ENCODE assay signal across 1 cellular context in the genomic region with DNA sequence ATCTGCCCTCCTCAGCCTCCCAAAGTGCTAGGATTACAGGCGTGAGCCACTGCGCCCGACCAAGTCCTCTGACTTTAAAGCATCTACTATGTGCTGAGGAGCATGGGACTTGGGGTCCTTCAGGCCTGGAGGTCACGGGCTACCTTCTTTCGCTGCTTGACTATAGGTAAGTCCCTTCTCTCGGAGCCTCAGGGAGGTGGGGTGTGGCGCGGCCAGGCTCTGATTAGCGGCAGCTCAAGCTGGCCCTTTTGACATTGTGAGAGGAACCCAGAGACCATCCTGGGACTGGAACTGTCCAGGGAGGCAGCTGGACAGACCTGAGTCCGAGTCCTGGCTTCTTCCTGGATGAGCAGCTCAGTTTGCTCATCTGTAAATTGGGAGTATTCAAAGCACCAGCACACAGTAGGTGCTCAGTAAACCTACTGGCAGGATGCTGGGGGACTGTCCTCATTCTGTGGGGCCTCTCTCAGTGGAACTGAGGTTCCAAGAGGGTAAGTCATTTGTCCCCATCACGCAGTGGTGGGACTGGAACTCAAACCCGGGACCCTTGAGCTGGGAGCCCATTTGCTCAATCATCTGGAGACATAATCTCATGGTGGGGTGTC.
TF ChIP-seq lines count a peak whose summit lies in the region.

No MANE protein-coding gene starts in this region.

TF ChIP-seq in GM12878, 131 proteins besides CTCF, POLR2A, EP300 and RAD21:
- no peak for TF ChIP-seq ZNF274 (IDR thresholded peaks at IDR 0.05; ENCODE audit: insufficient read depth, insufficient read length)
- no peak for TF ChIP-seq STAT1 (conservative IDR thresholded peaks at IDR 0.05)
- TF ChIP-seq ZNF622 (IDR thresholded peaks at IDR 0.05), result no peak
- TF ChIP-seq, protein P1, sequence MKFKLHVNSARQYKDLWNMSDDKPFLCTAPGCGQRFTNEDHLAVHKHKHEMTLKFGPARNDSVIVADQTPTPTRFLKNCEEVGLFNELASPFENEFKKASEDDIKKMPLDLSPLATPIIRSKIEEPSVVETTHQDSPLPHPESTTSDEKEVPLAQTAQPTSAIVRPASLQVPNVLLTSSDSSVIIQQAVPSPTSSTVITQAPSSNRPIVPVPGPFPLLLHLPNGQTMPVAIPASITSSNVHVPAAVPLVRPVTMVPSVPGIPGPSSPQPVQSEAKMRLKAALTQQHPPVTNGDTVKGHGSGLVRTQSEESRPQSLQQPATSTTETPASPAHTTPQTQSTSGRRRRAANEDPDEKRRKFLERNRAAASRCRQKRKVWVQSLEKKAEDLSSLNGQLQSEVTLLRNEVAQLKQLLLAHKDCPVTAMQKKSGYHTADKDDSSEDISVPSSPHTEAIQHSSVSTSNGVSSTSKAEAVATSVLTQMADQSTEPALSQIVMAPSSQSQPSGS (IDR thresholded peaks at IDR 0.05; ENCODE audit: low read length), result no peak
- no peak for TF ChIP-seq IKZF2 (IDR thresholded peaks at IDR 0.05)
- no peak for TF ChIP-seq CBFB (IDR thresholded peaks at IDR 0.05; ENCODE audit: low read depth)
- TF ChIP-seq, protein P2, sequence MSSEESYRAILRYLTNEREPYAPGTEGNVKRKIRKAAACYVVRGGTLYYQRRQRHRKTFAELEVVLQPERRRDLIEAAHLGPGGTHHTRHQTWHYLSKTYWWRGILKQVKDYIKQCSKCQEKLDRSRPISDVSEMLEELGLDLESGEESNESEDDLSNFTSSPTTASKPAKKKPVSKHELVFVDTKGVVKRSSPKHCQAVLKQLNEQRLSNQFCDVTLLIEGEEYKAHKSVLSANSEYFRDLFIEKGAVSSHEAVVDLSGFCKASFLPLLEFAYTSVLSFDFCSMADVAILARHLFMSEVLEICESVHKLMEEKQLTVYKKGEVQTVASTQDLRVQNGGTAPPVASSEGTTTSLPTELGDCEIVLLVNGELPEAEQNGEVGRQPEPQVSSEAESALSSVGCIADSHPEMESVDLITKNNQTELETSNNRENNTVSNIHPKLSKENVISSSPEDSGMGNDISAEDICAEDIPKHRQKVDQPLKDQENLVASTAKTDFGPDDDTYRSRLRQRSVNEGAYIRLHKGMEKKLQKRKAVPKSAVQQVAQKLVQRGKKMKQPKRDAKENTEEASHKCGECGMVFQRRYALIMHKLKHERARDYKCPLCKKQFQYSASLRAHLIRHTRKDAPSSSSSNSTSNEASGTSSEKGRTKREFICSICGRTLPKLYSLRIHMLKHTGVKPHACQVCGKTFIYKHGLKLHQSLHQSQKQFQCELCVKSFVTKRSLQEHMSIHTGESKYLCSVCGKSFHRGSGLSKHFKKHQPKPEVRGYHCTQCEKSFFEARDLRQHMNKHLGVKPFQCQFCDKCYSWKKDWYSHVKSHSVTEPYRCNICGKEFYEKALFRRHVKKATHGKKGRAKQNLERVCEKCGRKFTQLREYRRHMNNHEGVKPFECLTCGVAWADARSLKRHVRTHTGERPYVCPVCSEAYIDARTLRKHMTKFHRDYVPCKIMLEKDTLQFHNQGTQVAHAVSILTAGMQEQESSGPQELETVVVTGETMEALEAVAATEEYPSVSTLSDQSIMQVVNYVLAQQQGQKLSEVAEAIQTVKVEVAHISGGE (CRISPR knock-in tag; IDR thresholded peaks at IDR 0.05), result 0 out of 2 replicates have a peak, but pooled peaks have one; percentile 8
- peak; percentile 100; the same call in 1 of the 2 replicates for TF ChIP-seq ZNF217 (IDR thresholded peaks at IDR 0.05)
- peak; percentile 72 for TF ChIP-seq POLR2AphosphoS5 (IDR thresholded peaks at IDR 0.05; ENCODE audit: low read length)
- TF ChIP-seq BRCA1 (IDR thresholded peaks at IDR 0.05; ENCODE audit: low read depth, low read length), result no peak
- TF ChIP-seq NKRF (conservative IDR thresholded peaks at IDR 0.05), result no peak; the same call in 1 of the 2 replicates
- no peak for TF ChIP-seq HDAC2 (IDR thresholded peaks at IDR 0.05)
- no peak for TF ChIP-seq SIX5 (IDR thresholded peaks at IDR 0.05; ENCODE audit: low read depth, low read length, severe bottlenecking)
- TF ChIP-seq SREBF2 (IDR thresholded peaks at IDR 0.05; ENCODE audit: low read length), result no peak
- TF ChIP-seq, protein P3, sequence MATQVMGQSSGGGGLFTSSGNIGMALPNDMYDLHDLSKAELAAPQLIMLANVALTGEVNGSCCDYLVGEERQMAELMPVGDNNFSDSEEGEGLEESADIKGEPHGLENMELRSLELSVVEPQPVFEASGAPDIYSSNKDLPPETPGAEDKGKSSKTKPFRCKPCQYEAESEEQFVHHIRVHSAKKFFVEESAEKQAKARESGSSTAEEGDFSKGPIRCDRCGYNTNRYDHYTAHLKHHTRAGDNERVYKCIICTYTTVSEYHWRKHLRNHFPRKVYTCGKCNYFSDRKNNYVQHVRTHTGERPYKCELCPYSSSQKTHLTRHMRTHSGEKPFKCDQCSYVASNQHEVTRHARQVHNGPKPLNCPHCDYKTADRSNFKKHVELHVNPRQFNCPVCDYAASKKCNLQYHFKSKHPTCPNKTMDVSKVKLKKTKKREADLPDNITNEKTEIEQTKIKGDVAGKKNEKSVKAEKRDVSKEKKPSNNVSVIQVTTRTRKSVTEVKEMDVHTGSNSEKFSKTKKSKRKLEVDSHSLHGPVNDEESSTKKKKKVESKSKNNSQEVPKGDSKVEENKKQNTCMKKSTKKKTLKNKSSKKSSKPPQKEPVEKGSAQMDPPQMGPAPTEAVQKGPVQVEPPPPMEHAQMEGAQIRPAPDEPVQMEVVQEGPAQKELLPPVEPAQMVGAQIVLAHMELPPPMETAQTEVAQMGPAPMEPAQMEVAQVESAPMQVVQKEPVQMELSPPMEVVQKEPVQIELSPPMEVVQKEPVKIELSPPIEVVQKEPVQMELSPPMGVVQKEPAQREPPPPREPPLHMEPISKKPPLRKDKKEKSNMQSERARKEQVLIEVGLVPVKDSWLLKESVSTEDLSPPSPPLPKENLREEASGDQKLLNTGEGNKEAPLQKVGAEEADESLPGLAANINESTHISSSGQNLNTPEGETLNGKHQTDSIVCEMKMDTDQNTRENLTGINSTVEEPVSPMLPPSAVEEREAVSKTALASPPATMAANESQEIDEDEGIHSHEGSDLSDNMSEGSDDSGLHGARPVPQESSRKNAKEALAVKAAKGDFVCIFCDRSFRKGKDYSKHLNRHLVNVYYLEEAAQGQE (IDR thresholded peaks at IDR 0.05; ENCODE audit: low read depth, low read length), result no peak; the same call in 1 of the 2 replicates
- no peak for TF ChIP-seq EZH2 (IDR thresholded peaks at IDR 0.05; ENCODE audit: borderline replicate concordance, control insufficient read depth, low read depth, low read length)
- TF ChIP-seq SMARCA5 (IDR thresholded peaks at IDR 0.05), result no peak
- TF ChIP-seq ATF7 (IDR thresholded peaks at IDR 0.05; ENCODE audit: low read depth), result no peak
- TF ChIP-seq CHD4 (IDR thresholded peaks at IDR 0.05), result peak; percentile 99
- TF ChIP-seq MYC (IDR thresholded peaks at IDR 0.05; ENCODE audit: insufficient read depth, insufficient read length, insufficient replicate concordance, low read length, severe bottlenecking), result no peak
- TF ChIP-seq NFYA (IDR thresholded peaks at IDR 0.05; ENCODE audit: borderline replicate concordance, low read depth, low read length), result no peak
- TF ChIP-seq, protein P4, sequence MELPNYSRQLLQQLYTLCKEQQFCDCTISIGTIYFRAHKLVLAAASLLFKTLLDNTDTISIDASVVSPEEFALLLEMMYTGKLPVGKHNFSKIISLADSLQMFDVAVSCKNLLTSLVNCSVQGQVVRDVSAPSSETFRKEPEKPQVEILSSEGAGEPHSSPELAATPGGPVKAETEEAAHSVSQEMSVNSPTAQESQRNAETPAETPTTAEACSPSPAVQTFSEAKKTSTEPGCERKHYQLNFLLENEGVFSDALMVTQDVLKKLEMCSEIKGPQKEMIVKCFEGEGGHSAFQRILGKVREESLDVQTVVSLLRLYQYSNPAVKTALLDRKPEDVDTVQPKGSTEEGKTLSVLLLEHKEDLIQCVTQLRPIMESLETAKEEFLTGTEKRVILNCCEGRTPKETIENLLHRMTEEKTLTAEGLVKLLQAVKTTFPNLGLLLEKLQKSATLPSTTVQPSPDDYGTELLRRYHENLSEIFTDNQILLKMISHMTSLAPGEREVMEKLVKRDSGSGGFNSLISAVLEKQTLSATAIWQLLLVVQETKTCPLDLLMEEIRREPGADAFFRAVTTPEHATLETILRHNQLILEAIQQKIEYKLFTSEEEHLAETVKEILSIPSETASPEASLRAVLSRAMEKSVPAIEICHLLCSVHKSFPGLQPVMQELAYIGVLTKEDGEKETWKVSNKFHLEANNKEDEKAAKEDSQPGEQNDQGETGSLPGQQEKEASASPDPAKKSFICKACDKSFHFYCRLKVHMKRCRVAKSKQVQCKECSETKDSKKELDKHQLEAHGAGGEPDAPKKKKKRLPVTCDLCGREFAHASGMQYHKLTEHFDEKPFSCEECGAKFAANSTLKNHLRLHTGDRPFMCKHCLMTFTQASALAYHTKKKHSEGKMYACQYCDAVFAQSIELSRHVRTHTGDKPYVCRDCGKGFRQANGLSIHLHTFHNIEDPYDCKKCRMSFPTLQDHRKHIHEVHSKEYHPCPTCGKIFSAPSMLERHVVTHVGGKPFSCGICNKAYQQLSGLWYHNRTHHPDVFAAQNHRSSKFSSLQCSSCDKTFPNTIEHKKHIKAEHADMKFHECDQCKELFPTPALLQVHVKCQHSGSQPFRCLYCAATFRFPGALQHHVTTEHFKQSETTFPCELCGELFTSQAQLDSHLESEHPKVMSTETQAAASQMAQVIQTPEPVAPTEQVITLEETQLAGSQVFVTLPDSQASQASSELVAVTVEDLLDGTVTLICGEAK (IDR thresholded peaks at IDR 0.05; ENCODE audit: borderline replicate concordance), result no peak; the same call in 1 of the 2 replicates
- TF ChIP-seq DPF2 (IDR thresholded peaks at IDR 0.05), result peak; percentile 98; the same call in 1 of the 2 replicates
- no peak for TF ChIP-seq TAF1 (IDR thresholded peaks at IDR 0.05; ENCODE audit: borderline replicate concordance, low read depth, low read length)
- no peak for TF ChIP-seq NFXL1 (IDR thresholded peaks at IDR 0.05; ENCODE audit: borderline replicate concordance)
- TF ChIP-seq HCFC1 (IDR thresholded peaks at IDR 0.05; ENCODE audit: low read length), result no peak
- TF ChIP-seq, protein P5, sequence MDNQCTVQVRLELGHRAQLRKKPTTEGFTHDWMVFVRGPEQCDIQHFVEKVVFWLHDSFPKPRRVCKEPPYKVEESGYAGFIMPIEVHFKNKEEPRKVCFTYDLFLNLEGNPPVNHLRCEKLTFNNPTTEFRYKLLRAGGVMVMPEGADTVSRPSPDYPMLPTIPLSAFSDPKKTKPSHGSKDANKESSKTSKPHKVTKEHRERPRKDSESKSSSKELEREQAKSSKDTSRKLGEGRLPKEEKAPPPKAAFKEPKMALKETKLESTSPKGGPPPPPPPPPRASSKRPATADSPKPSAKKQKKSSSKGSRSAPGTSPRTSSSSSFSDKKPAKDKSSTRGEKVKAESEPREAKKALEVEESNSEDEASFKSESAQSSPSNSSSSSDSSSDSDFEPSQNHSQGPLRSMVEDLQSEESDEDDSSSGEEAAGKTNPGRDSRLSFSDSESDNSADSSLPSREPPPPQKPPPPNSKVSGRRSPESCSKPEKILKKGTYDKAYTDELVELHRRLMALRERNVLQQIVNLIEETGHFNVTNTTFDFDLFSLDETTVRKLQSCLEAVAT (IDR thresholded peaks at IDR 0.05), result no peak
- no peak for TF ChIP-seq PAX5 (IDR thresholded peaks at IDR 0.05; ENCODE audit: borderline replicate concordance, low read depth, low read length)
- no peak for TF ChIP-seq SREBF1 (IDR thresholded peaks at IDR 0.05; ENCODE audit: low read length)
- TF ChIP-seq RAD51 (IDR thresholded peaks at IDR 0.05), result peak; percentile 14; the same call in 1 of the 2 replicates
- 0 out of 2 replicates have a peak, but pooled peaks have one; percentile 14 for TF ChIP-seq ASH2L (IDR thresholded peaks at IDR 0.05; ENCODE audit: borderline replicate concordance, low read depth)
- TF ChIP-seq NR2F1 (conservative IDR thresholded peaks at IDR 0.05), result no peak
- no peak for TF ChIP-seq NBN (IDR thresholded peaks at IDR 0.05)
- TF ChIP-seq SMAD5 (IDR thresholded peaks at IDR 0.05; ENCODE audit: low read depth), result no peak
- TF ChIP-seq TCF12 (IDR thresholded peaks at IDR 0.05; ENCODE audit: low read depth, low read length), result no peak
- no peak for TF ChIP-seq IRF4 (IDR thresholded peaks at IDR 0.05; ENCODE audit: low read depth, low read length)
- no peak for TF ChIP-seq WRNIP1 (IDR thresholded peaks at IDR 0.05; ENCODE audit: borderline replicate concordance, low read depth, low read length)
TF ChIP-seq in GM12878: peak in this region for 7.
